ENCODE assay signal across 1 cellular context in genomic region chr11:8354622-8355417, GRCh38.
TF ChIP-seq lines count a peak whose summit lies in the region.

No MANE protein-coding gene starts in this region.

TF ChIP-seq in GM23338, 12 proteins besides CTCF, POLR2A, EP300 and RAD21 (continued from another document):
- TF ChIP-seq ZNF462 (CRISPR knock-in tag; IDR thresholded peaks at IDR 0.05), result no peak
- no peak for TF ChIP-seq EZH2 (IDR thresholded peaks at IDR 0.05; ENCODE audit: low read depth, unreplicated experiment)
- TF ChIP-seq ZNF114 (CRISPR knock-in tag; IDR thresholded peaks at IDR 0.05), result no peak
- TF ChIP-seq JUNB (IDR thresholded peaks at IDR 0.05; ENCODE audit: unreplicated experiment), result no peak
- no peak for TF ChIP-seq POLR2AphosphoS5 (IDR thresholded peaks at IDR 0.05; ENCODE audit: low read depth)
- no peak for TF ChIP-seq NANOG (IDR thresholded peaks at IDR 0.05; ENCODE audit: borderline replicate concordance)
TF ChIP-seq in GM23338: peak in this region for 0.
